In genomic region chr4:69768554-69768953, GRCh38 we compare ENCODE assay signal across 3 cellular contexts. TPM values are rescaled to one million over a fixed set of nuclear protein-coding genes. Genes with fewer than 3 reads are reported as not detected.
"Had no signal": no experiment of that assay in that cellular context is flagged by ENCODE, and none has a peak within 500 bp of the region (broad histone marks: within the 10 kb centered on the region; RNA-seq: fewer than 3 reads in every experiment).

No MANE protein-coding gene starts in this region.

RNA-seq across cellular contexts. Expression of gene SULT1B1, which starts 8.1 kb away (rescaled TPM):
- total RNA-seq: H7, HT-29 had no signal
- polyA plus RNA-seq: K562 had no signal
